ENCODE assay signal across 14 cellular contexts in the genomic region with DNA sequence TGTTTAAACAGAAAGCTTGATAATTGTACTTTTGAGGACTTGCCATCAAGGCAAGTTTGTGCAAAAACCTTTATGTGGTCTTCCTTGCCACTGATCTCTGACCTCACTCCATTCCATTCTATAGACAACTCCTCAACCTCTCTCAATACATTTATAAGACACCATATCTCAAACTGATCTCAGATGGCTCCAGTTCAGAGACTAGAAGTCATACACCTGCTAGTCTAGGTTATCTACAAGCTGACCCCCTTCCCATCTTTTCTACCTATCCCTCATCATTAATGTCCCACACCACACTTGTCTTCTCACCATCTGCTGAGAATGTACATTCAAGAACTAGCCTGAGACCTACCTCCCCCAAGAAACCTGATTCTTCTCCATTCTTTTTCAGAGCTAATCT.
DNase-seq lines count a peak whose midpoint lies in the region; ATAC-seq lines count a peak whose summit lies in the region.
"Had no signal": no experiment of that assay in that cellular context is flagged by ENCODE, and none has a peak within 500 bp of the region (broad histone marks: within the 10 kb centered on the region; RNA-seq: fewer than 3 reads in every experiment).

No MANE protein-coding gene starts in this region.

- ATAC-seq in stimulated activated naive CD8-positive, alpha-beta T cell treated with anti-CD3 and anti-CD28 coated beads, Interleukin-15, amount 100 ng/mL, for 72 hours: no peak
- ATAC-seq: naive thymus-derived CD8-positive, alpha-beta T cell had no signal

- H3K4me1 Mint-ChIP-seq in stimulated activated naive CD8-positive, alpha-beta T cell treated with anti-CD3 and anti-CD28 coated beads, Interleukin-15, Interleukin-2, amounts not matched to agents 100 ng/mL and 50 ng/mL, for 24 hours (ENCODE audit: low read depth): peaks cover 76% of the 10 kb centered on the region
- peaks cover 55% of the 10 kb centered on the region for H3K4me1 Mint-ChIP-seq in stimulated activated naive CD8-positive, alpha-beta T cell treated with anti-CD3 and anti-CD28 coated beads, Interleukin-15, amount 100 ng/mL, for 72 hours

- H3K79me2 ChIP-seq in Karpas-422 (ENCODE audit: low read length): no peaks in the 10 kb centered on the region

- H3K4me2 ChIP-seq in Karpas-422 (ENCODE audit: low read depth, low read length, poor library complexity, severe bottlenecking): peak overlapping the region; percentile 84

- H3K27ac Mint-ChIP-seq in stimulated activated naive CD8-positive, alpha-beta T cell treated with anti-CD3 and anti-CD28 coated beads, Interleukin-15, Interleukin-2, amounts not matched to agents 100 ng/mL and 50 ng/mL, for 24 hours: peak overlapping the region; percentile 95
- no peak overlapping the region for H3K27ac Mint-ChIP-seq in stimulated activated naive CD8-positive, alpha-beta T cell treated with anti-CD3 and anti-CD28 coated beads, Interleukin-15, amount 100 ng/mL, for 72 hours

- no peak overlapping the region for H3K4me3 Mint-ChIP-seq in stimulated activated naive CD8-positive, alpha-beta T cell treated with anti-CD3 and anti-CD28 coated beads, Interleukin-15, Interleukin-2, amounts not matched to agents 100 ng/mL and 50 ng/mL, for 24 hours
- no peak overlapping the region for H3K4me3 Mint-ChIP-seq in stimulated activated naive CD8-positive, alpha-beta T cell treated with anti-CD3 and anti-CD28 coated beads, Interleukin-15, amount 100 ng/mL, for 72 hours
- H3K4me3 Mint-ChIP-seq: naive thymus-derived CD8-positive, alpha-beta T cell had no signal

- no peak for DNase-seq in stimulated activated naive CD8-positive, alpha-beta T cell treated with anti-CD3 and anti-CD28 coated beads, Interleukin-15, amount 100 ng/mL, for 72 hours
- DNase-seq in Karpas-422 (no peak), AG08396 (ENCODE audit: low spot score) (no peak), NCI-H2171 treated with DMSO at 0.1 percent for 48 hours (lab: John Stamatoyannopoulos, UW) (no peak), OCI-M2 (lab: John Stamatoyannopoulos, UW; ENCODE audit: unreplicated experiment) (no peak), DMS 273 (lab: John Stamatoyannopoulos, UW; ENCODE audit: unreplicated experiment) (no peak)
- DNase-seq: activated CD4-positive, alpha-beta T cell treated with anti-CD3 and anti-CD28 coated beads for 48 hours; activated T-cell treated with anti-CD3 and anti-CD28 coated beads, Interleukin-2, amount 50 U/mL, for 48 hours; amygdala; naive thymus-derived CD8-positive, alpha-beta T cell; NCI-H1436; stimulated activated CD4-positive, alpha-beta T cell treated with anti-CD3 and anti-CD28 coated beads, Interleukin-2, amount 100 ng/mL, for 48 hours had no signal

- peak overlapping the region; percentile 98 for H3K27ac ChIP-seq in Karpas-422 (ENCODE audit: low read length)
- H3K27ac ChIP-seq in angular gyrus (ENCODE audit: low read depth, low read length): peak overlapping the region; percentile 27

- no peaks in the 10 kb centered on the region for H3K9me2 ChIP-seq in Karpas-422 (replicated peaks; ENCODE audit: insufficient read depth, low read length)

- H3K4me1 ChIP-seq in Karpas-422 (ENCODE audit: low read length): peaks cover 90% of the 10 kb centered on the region

- peak overlapping the region; percentile 16 for H3K9ac ChIP-seq in Karpas-422 (ENCODE audit: low read length)

- H2AFZ ChIP-seq in Karpas-422 (ENCODE audit: low read length): no peak overlapping the region

- no peaks in the 10 kb centered on the region for H3K27me3 Mint-ChIP-seq in stimulated activated naive CD8-positive, alpha-beta T cell treated with anti-CD3 and anti-CD28 coated beads, Interleukin-15, Interleukin-2, amounts not matched to agents 100 ng/mL and 50 ng/mL, for 24 hours
- H3K27me3 Mint-ChIP-seq in stimulated activated naive CD8-positive, alpha-beta T cell treated with anti-CD3 and anti-CD28 coated beads, Interleukin-15, amount 100 ng/mL, for 72 hours: no peaks in the 10 kb centered on the region
- H3K27me3 Mint-ChIP-seq: naive thymus-derived CD8-positive, alpha-beta T cell had no signal

- peak overlapping the region; percentile 46; the same call in 1 of the 2 replicates for H3K4me3 ChIP-seq in Karpas-422 (ENCODE audit: low read length)

- no peaks in the 10 kb centered on the region for H3K9me3 ChIP-seq in Karpas-422 (ENCODE audit: low read length)

- H3K9me3 Mint-ChIP-seq in stimulated activated naive CD8-positive, alpha-beta T cell treated with anti-CD3 and anti-CD28 coated beads, Interleukin-15, Interleukin-2, amounts not matched to agents 100 ng/mL and 50 ng/mL, for 24 hours: no peaks in the 10 kb centered on the region
- no peaks in the 10 kb centered on the region for H3K9me3 Mint-ChIP-seq in stimulated activated naive CD8-positive, alpha-beta T cell treated with anti-CD3 and anti-CD28 coated beads, Interleukin-15, amount 100 ng/mL, for 72 hours
- H3K9me3 Mint-ChIP-seq: naive thymus-derived CD8-positive, alpha-beta T cell had no signal

- no peaks in the 10 kb centered on the region for H3K27me3 ChIP-seq in Karpas-422 (ENCODE audit: low read length)

- peaks cover 62% of the 10 kb centered on the region for H3K36me3 Mint-ChIP-seq in stimulated activated naive CD8-positive, alpha-beta T cell treated with anti-CD3 and anti-CD28 coated beads, Interleukin-15, Interleukin-2, amounts not matched to agents 100 ng/mL and 50 ng/mL, for 24 hours (ENCODE audit: low read depth)

- no peaks in the 10 kb centered on the region for H4K20me1 ChIP-seq in Karpas-422 (ENCODE audit: insufficient read depth, low read depth, low read length)

- H3K36me3 ChIP-seq in Karpas-422 (ENCODE audit: insufficient read depth, low read length): no peaks in the 10 kb centered on the region
